Comparison of ENCODE assay signal across 8 cellular contexts in genomic region chr14:80587096-80587724, GRCh38.
A peak's percentile ranks its signal among the peaks of the same experiment; 100 is the strongest.
DNase-seq lines count a peak whose midpoint lies in the region; TF ChIP-seq lines count a peak whose summit lies in the region.

No MANE protein-coding gene starts in this region.

- TF ChIP-seq POLR2A in uterus (IDR thresholded peaks at IDR 0.05), result no peak

- no peaks in the 10 kb centered on the region for H3K9me3 ChIP-seq in adipocyte (ENCODE audit: control insufficient read depth, low read length)
- peaks cover 0 to 3% of the 10 kb centered on the region in 2 donors for H3K9me3 ChIP-seq in uterus

- DNase-seq in BJ (ENCODE audit: low read depth) (no peak), HFF-Myc (ENCODE audit: extremely low read depth, low read depth) (peak; percentile 9), NAMALWA (ENCODE audit: low spot score) (peak; percentile 54), adipocyte (ENCODE audit: low read depth) (peak; percentile 56), kidney epithelial cell (ENCODE audit: low read depth) (no peak), uterus (no peak), amygdala (lab: John Stamatoyannopoulos, UW) (no peak)

- CTCF ChIA-PET in BJ (lab: Yijun Ruan, JAX), result interaction anchor here (0.6 to 1.6 kb wide), 10 partner anchors 11 to 531 kb away, joined by 3 to 7 read pairs (median 4); no protein-coding TSS in a partner anchor

- H3K9ac ChIP-seq in adipocyte (ENCODE audit: low read length), result no peak overlapping the region

- intact Hi-C loops in uterus (cut with DNase I; ENCODE audit: low total_unique reads), result no loop called here

- H3K4me3 ChIP-seq in BJ (ENCODE audit: low read depth, low read length) (no peak overlapping the region), HFF-Myc (replicated peaks; ENCODE audit: low read depth, low read length) (no peak overlapping the region), adipocyte (ENCODE audit: low read length) (no peak overlapping the region), kidney epithelial cell (ENCODE audit: low read depth, low read length) (no peak overlapping the region), uterus (no peak overlapping the region)

- POLR2A ChIA-PET in BJ (lab: Charles Lee), result interaction anchor here (0.6 kb wide), 1 partner anchor 379 kb away, joined by 4 read pairs; no protein-coding TSS in a partner anchor

- H3K27me3 ChIP-seq in BJ (ENCODE audit: control insufficient read depth, insufficient read depth, low read length) (no peaks in the 10 kb centered on the region), adipocyte (replicated peaks; ENCODE audit: control insufficient read depth, insufficient read depth, low read length) (no peaks in the 10 kb centered on the region), kidney epithelial cell (ENCODE audit: control insufficient read depth, insufficient read depth, low read length) (no peaks in the 10 kb centered on the region), uterus (no peaks in the 10 kb centered on the region)

- TF ChIP-seq CTCF in BJ (IDR thresholded peaks at IDR 0.05; ENCODE audit: insufficient read depth, low read depth, low read length) (peak; percentile 55), GM12873 (IDR thresholded peaks at IDR 0.05; ENCODE audit: insufficient read depth, low read depth, low read length, missing control alignments) (peak; percentile 51), HFF-Myc (IDR thresholded peaks at IDR 0.05; ENCODE audit: low read depth, low read length, missing control alignments) (peak; percentile 42), kidney epithelial cell (IDR thresholded peaks at IDR 0.05; ENCODE audit: insufficient read depth, low read length, poor library complexity, severe bottlenecking) (peak; percentile 58), uterus (IDR thresholded peaks at IDR 0.05) (no peak)

- H3K36me3 ChIP-seq in BJ (ENCODE audit: control insufficient read depth, insufficient read depth, low read length) (no peaks in the 10 kb centered on the region), adipocyte (ENCODE audit: control insufficient read depth, insufficient read depth, low read length, severe bottlenecking) (no peaks in the 10 kb centered on the region), kidney epithelial cell (ENCODE audit: control insufficient read depth, insufficient read depth, low read length) (no peaks in the 10 kb centered on the region), uterus (no peaks in the 10 kb centered on the region)

- H3K4me1 ChIP-seq in adipocyte (ENCODE audit: control insufficient read depth, insufficient read depth, low read length), result no peaks in the 10 kb centered on the region
- no peaks in the 10 kb centered on the region for H3K4me1 ChIP-seq in uterus

- H3K27ac ChIP-seq in uterus, result no peak overlapping the region

Comparison
In these comparisons a context has a peak if more than half of its experiments do, and no peak if none do; other contexts are left out.
1. DNase-seq: peak in HFF-Myc (single experiment), NAMALWA (single experiment) and adipocyte (single experiment); none in BJ (single experiment), kidney epithelial cell (single experiment), uterus (0 of 2) and amygdala (0 of 56).
2. CTCF ChIP-seq: peak in BJ (single experiment), GM12873 (single experiment), HFF-Myc (single experiment) and kidney epithelial cell (single experiment); none in uterus (0 of 4).